1 cellular context compared by ENCODE assay signal in the genomic region with DNA sequence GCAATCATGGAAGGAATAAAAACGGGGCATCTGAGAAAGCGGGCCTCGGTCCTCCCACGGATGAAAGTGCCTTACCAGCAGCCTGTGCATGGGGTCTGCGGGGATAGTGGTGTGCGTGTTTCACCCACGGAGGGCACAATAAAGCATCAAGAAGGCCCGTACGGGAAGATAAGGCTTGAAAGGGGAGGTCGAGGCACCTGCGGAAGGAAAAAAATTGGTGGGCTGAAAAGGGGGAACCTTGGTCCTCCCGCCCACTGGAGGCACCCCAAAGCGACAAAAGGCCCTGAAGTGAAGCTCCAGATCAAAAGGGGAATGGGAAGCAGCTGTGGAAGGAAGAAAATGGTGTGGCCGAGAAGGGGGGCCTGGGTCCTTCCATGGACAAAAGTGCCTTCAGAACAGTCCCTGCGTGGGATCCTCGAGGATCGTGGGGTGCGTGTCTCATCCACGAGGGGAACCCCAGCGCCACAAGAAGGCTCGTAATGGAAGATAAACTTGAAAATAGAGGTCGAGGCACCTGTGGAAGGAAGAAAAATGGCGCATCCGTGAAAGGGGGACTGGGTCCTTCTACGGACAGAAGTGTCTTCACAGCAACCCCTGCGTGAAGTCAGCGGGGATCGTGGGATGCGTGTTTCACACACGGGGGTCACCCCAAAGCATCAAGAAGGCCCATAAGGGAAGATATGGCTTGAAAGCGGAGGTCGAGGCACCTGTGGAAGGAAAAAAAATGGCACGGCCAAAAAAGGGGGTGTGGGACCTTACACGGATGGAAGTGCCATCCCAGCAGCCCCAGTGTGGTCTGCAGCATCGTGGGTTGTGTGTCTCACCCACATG.
TF ChIP-seq lines count a peak whose summit lies in the region.

No MANE protein-coding gene starts in this region.

TF ChIP-seq in IMR-90, 13 proteins besides CTCF, POLR2A, EP300 and RAD21 (continued from another document):
- TF ChIP-seq MXI1 (IDR thresholded peaks at IDR 0.05; ENCODE audit: borderline replicate concordance, low read depth, low read length) (no peak), MAFK (IDR thresholded peaks at IDR 0.05; ENCODE audit: low read depth, low read length) (no peak), RCOR1 (IDR thresholded peaks at IDR 0.05; ENCODE audit: insufficient replicate concordance, low read length) (no peak)
